In the genomic region with DNA sequence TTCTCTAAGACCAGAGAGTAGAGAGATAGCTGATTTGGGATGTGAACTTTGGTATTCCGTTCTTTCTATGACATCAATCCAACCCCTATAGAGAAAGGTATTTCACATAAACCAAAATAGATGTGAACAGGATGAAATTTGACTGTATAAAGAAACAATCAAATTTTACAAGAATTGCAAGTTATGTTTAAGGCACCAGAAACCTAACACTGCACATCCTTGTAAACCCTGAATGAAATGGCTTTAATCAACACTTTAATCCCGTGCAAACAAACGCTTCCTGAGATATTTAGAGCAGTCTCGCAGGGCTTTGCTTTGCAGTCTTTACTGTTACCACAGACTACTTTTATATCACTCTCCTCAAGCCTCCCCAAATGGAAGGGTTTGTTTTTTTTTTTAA, we compare ENCODE assay signal across 28 cellular contexts.
"Had no signal": no experiment of that assay in that cellular context is flagged by ENCODE, and none has a peak within 500 bp of the region (broad histone marks: within the 10 kb centered on the region; RNA-seq: fewer than 3 reads in every experiment).

No MANE protein-coding gene starts in this region.

- H3K9me3 ChIP-seq: ascending aorta had no signal

- H3K27ac ChIP-seq: ascending aorta, cardiac muscle cell, RWPE1 had no signal

- H3K36me3 ChIP-seq: ascending aorta, cardiac muscle cell had no signal

- H3K4me1 ChIP-seq: ascending aorta had no signal

- ATAC-seq: activated CD8-positive, alpha-beta T cell treated with anti-CD3 and anti-CD28 coated beads for 36 hours; activated T-cell treated with anti-CD3 and anti-CD28 coated beads, Interleukin-2, amount 50 U/mL, for 72 hours; activated T-helper 17 cell treated with anti-CD3 and anti-CD28 coated beads, Interleukin-2, amount 50 U/mL, for 72 hours; Right ventricle myocardium inferior had no signal

- H3K27me3 ChIP-seq: ascending aorta, cardiac muscle cell had no signal

- DNase-seq: activated CD4-positive, alpha-beta T cell treated with anti-CD3 and anti-CD28 coated beads, Interleukin-2, amount 10 ng/mL, durations not matched to agents 24 days and 14 days; activated CD4-positive, alpha-beta T cell treated with anti-CD3 and anti-CD28 coated beads, Interleukin-2, amount 50 U/mL, for 4 hours; activated CD8-positive, alpha-beta T cell treated with anti-CD3 and anti-CD28 coated beads for 36 hours; activated effector memory CD4-positive, alpha-beta T cell treated with anti-CD3 and anti-CD28 coated beads, Interleukin-2, amount 50 U/mL, for 16 hours; activated naive CD4-positive, alpha-beta T cell; activated naive CD4-positive, alpha-beta T cell treated with anti-CD3 and anti-CD28 coated beads, Interleukin-2, amount 50 U/mL, for 16 hours; activated naive CD8-positive, alpha-beta T cell treated with anti-CD3 and anti-CD28 coated beads for 36 hours; activated T-cell treated with anti-CD3 and anti-CD28 coated beads, Interleukin-2, amount 50 U/mL, for 1 hour; activated T-cell treated with anti-CD3 and anti-CD28 coated beads, Interleukin-2, amount 50 U/mL, for 72 hours; amniotic stem cell; Karpas-422; NCI-H1105; NCI-H1417 treated with DMSO at 0.1 percent for 48 hours; NCI-H1694; NCI-H1930; NCI-H2081 treated with DMSO at 0.1 percent for 48 hours; NCI-H345; NCI-H524 treated with DMSO at 0.1 percent for 48 hours; SIG-M5; SW 1271; T-helper 1 cell; T-helper 2 cell; T-helper 9 cell had no signal

- H3K4me3 ChIP-seq: ascending aorta, cardiac muscle cell had no signal
